In the genomic region with DNA sequence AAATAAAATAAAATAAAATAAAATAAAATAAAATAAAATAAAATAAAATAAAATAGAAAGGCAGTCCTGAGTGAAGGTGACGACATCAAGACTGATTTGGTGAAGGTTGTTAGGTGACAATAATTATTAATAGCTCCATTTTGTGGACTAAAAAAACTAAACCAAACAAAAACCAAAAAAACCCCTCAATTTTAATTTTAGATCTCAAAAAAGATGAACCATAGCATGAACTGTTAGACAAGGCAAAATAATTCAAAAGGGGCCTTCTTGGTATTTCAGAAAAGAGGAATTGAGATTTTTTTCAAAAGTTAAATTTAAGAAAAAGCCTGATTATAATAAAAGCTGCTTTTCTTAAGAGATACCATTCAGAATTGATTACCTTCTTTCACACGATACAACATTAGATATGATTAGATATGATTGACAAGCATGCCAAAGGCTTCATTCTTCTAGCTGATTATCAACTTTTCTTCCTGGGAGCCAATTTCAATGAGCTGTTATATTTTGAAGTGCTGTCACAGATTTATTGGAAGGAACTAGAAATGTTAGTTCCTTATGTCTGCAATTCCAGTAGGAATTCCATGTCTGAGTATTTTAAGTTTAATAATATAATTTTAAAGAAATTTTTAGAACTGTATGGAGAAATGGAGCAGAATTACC, we compare ENCODE assay signal across 19 cellular contexts.
"Had no signal": no experiment of that assay in that cellular context is flagged by ENCODE, and none has a peak within 500 bp of the region (broad histone marks: within the 10 kb centered on the region; RNA-seq: fewer than 3 reads in every experiment).

No MANE protein-coding gene starts in this region.

- H3K27ac ChIP-seq: dorsolateral prefrontal cortex, heart left ventricle, neutrophil, sigmoid colon, skin epidermis had no signal

- H3K9me3 Mint-ChIP-seq: naive thymus-derived CD4-positive, alpha-beta T cell; nephron progenitor cell had no signal

- H3K4me3 Mint-ChIP-seq: naive thymus-derived CD4-positive, alpha-beta T cell; nephron progenitor cell had no signal

- H3K4me1 ChIP-seq: sigmoid colon had no signal

- H3K36me3 ChIP-seq: heart left ventricle, neutrophil, sigmoid colon had no signal

- H3K27ac Mint-ChIP-seq: naive thymus-derived CD4-positive, alpha-beta T cell; nephron progenitor cell had no signal

- DNase-seq: cortex of kidney; dorsolateral prefrontal cortex; effector CD8-positive, alpha-beta T cell; heart left ventricle; hippocampal formation; left colon; left ventricle myocardium superior; mesendoderm; naive thymus-derived CD4-positive, alpha-beta T cell; nephron progenitor cell; sigmoid colon; stimulated activated CD4-positive, alpha-beta T cell treated with anti-CD3 and anti-CD28 coated beads, Interleukin-2, amount 100 ng/mL, for 24 hours; stimulated activated CD4-positive, alpha-beta T cell treated with anti-CD3 and anti-CD28 coated beads, Interleukin-4, amount 100 ng/mL, for 4 hours; stimulated activated naive CD4-positive, alpha-beta T cell treated with Interleukin-2 at 50 U/mL for 16 hours; trophoblast cell had no signal

- ATAC-seq: heart left ventricle; left colon; left ventricle myocardium superior; naive thymus-derived CD4-positive, alpha-beta T cell had no signal

- H3K27me3 ChIP-seq: dorsolateral prefrontal cortex, heart left ventricle, neutrophil, sigmoid colon had no signal

- FAIRE-seq: frontal cortex had no signal

- H3K9me3 ChIP-seq: heart left ventricle, neutrophil, sigmoid colon had no signal

- H3K4me3 ChIP-seq: dorsolateral prefrontal cortex, heart left ventricle, lung, sigmoid colon, skin epidermis had no signal
